Comparison of ENCODE assay signal across 17 cellular contexts in genomic region chr2:1868683-1869141, GRCh38.
DNase-seq lines count a peak whose midpoint lies in the region; ATAC-seq, FAIRE-seq and TF ChIP-seq lines count a peak whose summit lies in the region.
"Had no signal": no experiment of that assay in that cellular context is flagged by ENCODE, and none has a peak within 500 bp of the region (broad histone marks: within the 10 kb centered on the region; RNA-seq: fewer than 3 reads in every experiment).

No MANE protein-coding gene starts in this region.

- intact Hi-C loops in body of pancreas (cut with DNase I), result no loop called here

- no CpG with 5 or more reads among the region's 12 CpGs for WGBS in trophoblast cell (ENCODE audit: extremely low coverage, insufficient coverage, insufficient read length)
- 26 to 49% methylated on average over 3 to 12 of the region's 12 CpGs for WGBS in body of pancreas, 2 donors

- H2BK12ac ChIP-seq in trophoblast cell (ENCODE audit: low read length), result no peak overlapping the region

- FAIRE-seq in HTR-8/SVneo (lab: Jason Lieb, UNC), result no peak
- FAIRE-seq: A549, astrocyte had no signal

- no peak overlapping the region for H4K91ac ChIP-seq in trophoblast cell (ENCODE audit: low read depth, low read length)

- no peak overlapping the region for H2AK5ac ChIP-seq in trophoblast cell (ENCODE audit: low read length)

- H3K27ac Mint-ChIP-seq in glutamatergic neuron (ENCODE audit: unreplicated experiment), result no peak overlapping the region

- no peaks in the 10 kb centered on the region for H3K79me2 ChIP-seq in trophoblast cell (ENCODE audit: control insufficient read depth, insufficient read depth, low read length, poor library complexity)

- no peak overlapping the region for H3K4me3 Mint-ChIP-seq in glutamatergic neuron (ENCODE audit: unreplicated experiment)
- H3K4me3 Mint-ChIP-seq: naive B cell had no signal

- peaks cover 1% of the 10 kb centered on the region for H3K9me3 ChIP-seq in trophoblast cell (ENCODE audit: insufficient read depth, low read depth, low read length)
- H3K9me3 ChIP-seq in body of pancreas, result no peaks in the 10 kb centered on the region
- H3K9me3 ChIP-seq: A549 had no signal

- TF ChIP-seq CTCF in glutamatergic neuron (IDR thresholded peaks at IDR 0.05; ENCODE audit: partially characterized antibody, unreplicated experiment) (no peak), body of pancreas (IDR thresholded peaks at IDR 0.05) (no peak)

- H3K36me3 ChIP-seq in trophoblast cell (ENCODE audit: control insufficient read depth in 1 of 2, insufficient read depth in 2 of 2, low read length in 2 of 2), result no peaks in the 10 kb centered on the region
- H3K36me3 ChIP-seq in body of pancreas (replicated peaks in 1 of 2; ENCODE audit: insufficient read depth in 1 of 2, low read depth in 2 of 2), result no peaks in the 10 kb centered on the region
- H3K36me3 ChIP-seq: WERI-Rb-1 had no signal

- H3K18ac ChIP-seq in trophoblast cell (ENCODE audit: low read length), result no peak overlapping the region

- H3K36me3 Mint-ChIP-seq in glutamatergic neuron (ENCODE audit: unreplicated experiment), result peaks cover 4% of the 10 kb centered on the region
- H3K36me3 Mint-ChIP-seq: naive B cell had no signal

- H3K4me3 ChIP-seq in trophoblast cell (ENCODE audit: low read depth, low read length) (peak overlapping the region; percentile 8), body of pancreas (no peak overlapping the region)
- H3K4me3 ChIP-seq: A549 had no signal

- no peak overlapping the region for H2BK120ac ChIP-seq in trophoblast cell (ENCODE audit: insufficient read depth, low read length, poor library complexity)

- H3K9ac ChIP-seq in trophoblast cell (ENCODE audit: low read length), result peak overlapping the region; percentile 51

- no peak overlapping the region for H3K4ac ChIP-seq in trophoblast cell (ENCODE audit: low read depth, low read length)

- H3K79me1 ChIP-seq in trophoblast cell (ENCODE audit: low read length), result no peaks in the 10 kb centered on the region

- peaks cover 1% of the 10 kb centered on the region for H3K9me3 Mint-ChIP-seq in glutamatergic neuron (ENCODE audit: unreplicated experiment)
- H3K9me3 Mint-ChIP-seq: naive B cell had no signal

- H3K4me1 ChIP-seq in trophoblast cell (ENCODE audit: control insufficient read depth in 1 of 2, insufficient read depth in 2 of 2, low read length in 2 of 2) (peaks cover 0 to 4% of the 10 kb centered on the region in 2 experiments), body of pancreas (no peaks in the 10 kb centered on the region)
- H3K4me1 ChIP-seq: A549 had no signal

- H3K4me1 Mint-ChIP-seq in glutamatergic neuron (ENCODE audit: low read depth, unreplicated experiment), result peaks cover 19% of the 10 kb centered on the region

- no peak overlapping the region for H3K27ac ChIP-seq in trophoblast cell (ENCODE audit: low read depth, low read length)
- no peak overlapping the region for H3K27ac ChIP-seq in body of pancreas
- H3K27ac ChIP-seq: A549, WERI-Rb-1 had no signal

- peaks cover 2% of the 10 kb centered on the region for H3K27me3 Mint-ChIP-seq in glutamatergic neuron (ENCODE audit: unreplicated experiment)

- H3K23ac ChIP-seq in trophoblast cell (ENCODE audit: low read length), result no peak overlapping the region

- H3K27me3 ChIP-seq in trophoblast cell (ENCODE audit: insufficient read depth, low read length), result no peaks in the 10 kb centered on the region
- H3K27me3 ChIP-seq in body of pancreas, result peaks cover 0 to 5% of the 10 kb centered on the region in 2 donors

- no peak for TF ChIP-seq POLR2A in body of pancreas (IDR thresholded peaks at IDR 0.05)

- H4K12ac ChIP-seq in trophoblast cell (ENCODE audit: low read depth, low read length), result no peak overlapping the region

- ATAC-seq in GM18907 (IDR thresholded peaks at IDR 0.05; ENCODE audit: unreplicated experiment), result no peak
- no peak for ATAC-seq in body of pancreas
- ATAC-seq: Panc1 had no signal

- DNase-seq in NCI-H748 (lab: John Stamatoyannopoulos, UW; ENCODE audit: unreplicated experiment) (peak; percentile 55), NCI-H748 treated with DMSO at 0.1 percent for 48 hours (lab: John Stamatoyannopoulos, UW) (no peak), NCI-H524 (lab: John Stamatoyannopoulos, UW) (peak; percentile 40 to 77), glutamatergic neuron (peak; percentile 47), trophoblast cell (no peak), body of pancreas (no peak), HTR-8/SVneo (ENCODE audit: insufficient read length, low spot score) (no peak)
- DNase-seq: activated effector memory CD4-positive, alpha-beta T cell treated with anti-CD3 and anti-CD28 coated beads, Interleukin-2, amount 50 U/mL, for 16 hours; GDM1; hippocampal formation; naive B cell; NCI-H2081 treated with DMSO at 0.1 percent for 48 hours; WERI-Rb-1 had no signal

- H2AFZ ChIP-seq in trophoblast cell (ENCODE audit: insufficient read depth, low read length, poor library complexity), result no peak overlapping the region

- no peak overlapping the region for H3K4me2 ChIP-seq in trophoblast cell (ENCODE audit: low read length)
- H3K4me2 ChIP-seq: A549 had no signal

- H2BK5ac ChIP-seq in trophoblast cell (ENCODE audit: low read depth, low read length, poor library complexity), result no peak overlapping the region

- no peak overlapping the region for H4K8ac ChIP-seq in trophoblast cell (ENCODE audit: low read depth, low read length)

- no peak overlapping the region for H3K14ac ChIP-seq in trophoblast cell (ENCODE audit: low read length)

Comparison
In these comparisons a context has a peak if more than half of its experiments do, and no peak if none do; other contexts are left out.
1. DNase-seq: peak in NCI-H748 (single experiment), NCI-H524 (2 of 2) and glutamatergic neuron (single experiment); none in NCI-H748 treated with DMSO at 0.1 percent for 48 hours (single experiment), trophoblast cell (0 of 2), body of pancreas (0 of 4) and HTR-8/SVneo (single experiment).